In the genomic region with DNA sequence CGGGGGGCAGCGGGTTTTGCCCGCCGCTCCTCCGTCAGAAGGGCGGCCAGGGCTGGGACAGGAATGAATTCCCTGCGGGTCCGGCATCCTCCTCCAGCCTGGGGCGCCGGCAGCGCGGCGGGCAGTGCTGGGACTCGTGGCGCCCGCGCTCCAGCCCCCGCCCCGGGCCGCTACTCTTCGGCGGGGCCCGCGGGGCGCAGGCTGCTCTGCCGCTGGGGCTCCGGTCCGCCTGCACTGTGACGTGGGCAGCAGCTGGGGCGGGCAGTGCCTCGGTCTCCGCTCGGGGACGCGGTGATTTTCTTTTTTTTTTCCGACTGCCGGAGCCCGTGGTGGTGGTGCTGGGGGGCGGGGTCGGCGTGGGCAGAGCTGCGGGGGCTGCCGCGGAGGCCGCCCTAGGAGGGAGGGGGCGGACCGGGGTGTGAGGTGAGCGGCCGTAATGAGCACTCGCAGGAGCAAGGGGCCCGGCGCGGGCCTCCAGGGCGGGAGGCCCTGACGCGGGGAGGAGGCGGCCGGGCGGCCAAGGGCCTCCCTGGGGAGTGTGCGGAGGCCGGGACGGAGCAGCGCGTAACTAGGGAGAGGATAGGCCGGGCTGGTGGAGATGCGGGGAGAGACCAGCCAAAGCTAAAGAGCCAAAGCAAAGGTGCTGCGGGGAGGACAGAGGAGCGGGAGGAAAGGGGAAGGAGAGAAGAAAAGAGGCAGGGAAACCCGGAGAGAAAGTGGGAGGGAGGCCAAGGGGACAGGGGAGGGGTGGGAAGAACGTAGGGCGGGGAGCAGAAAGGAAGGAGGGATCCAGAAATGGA, we compare ENCODE assay signal across 8 cellular contexts.
A peak's percentile ranks its signal among the peaks of the same experiment; 100 is the strongest.
DNase-seq lines count a peak whose midpoint lies in the region; ATAC-seq, FAIRE-seq and TF ChIP-seq lines count a peak whose summit lies in the region.

No MANE protein-coding gene starts in this region.

- H3K4me2 ChIP-seq in MM.1S (ENCODE audit: low read depth, low read length) (peak overlapping the region; percentile 92), K562 (ENCODE audit: insufficient read depth, low read length) (peak overlapping the region; percentile 45; the same call in 1 of the 2 replicates), hepatocyte (peak overlapping the region; percentile 93)

- DNase-seq in MM.1S (peak; percentile 38), T-helper 2 cell (peak in 4 of 5 experiments; percentile 9 to 25 (median 20)), K562 (ENCODE audit: extremely low read depth in 1 of 4, low spot score in 3 of 4) (peak; percentile 43 to 54 (median 46)), hepatocyte (ENCODE audit: low spot score) (peak; percentile 94), pulmonary artery endothelial cell (ENCODE audit: low read depth, low spot score) (peak; percentile 29)

- H3K27me3 ChIP-seq in MM.1S (replicated peaks; ENCODE audit: insufficient read depth, low read length): peaks cover 11% of the 10 kb centered on the region
- H3K27me3 ChIP-seq in K562 (ENCODE audit: control insufficient read depth in 2 of 2, insufficient read depth in 2 of 2, low read length in 2 of 2): no peaks in the 10 kb centered on the region
- no peaks in the 10 kb centered on the region for H3K27me3 ChIP-seq in hepatocyte

- in situ Hi-C loops in K562 (cut with MboI): loop anchor here (5.0 kb wide), 1 partner anchor 91 kb away; no protein-coding TSS in a partner anchor

- intact Hi-C loops in K562 (cut with micrococcal nuclease): loop anchor here (5.0 kb wide), 1 partner anchor 856 kb away; no protein-coding TSS in a partner anchor

- H3K36me3 ChIP-seq in ES-I3 (ENCODE audit: insufficient read depth, low read length): no peaks in the 10 kb centered on the region
- no peaks in the 10 kb centered on the region for H3K36me3 ChIP-seq in MM.1S (replicated peaks; ENCODE audit: insufficient read depth, low read length)
- H3K36me3 ChIP-seq in K562 (ENCODE audit: control insufficient read depth, insufficient read depth, low read length): no peaks in the 10 kb centered on the region
- H3K36me3 ChIP-seq in hepatocyte (replicated peaks; ENCODE audit: insufficient read depth, low read depth): no peaks in the 10 kb centered on the region

- H3K9me2 ChIP-seq in MM.1S (replicated peaks; ENCODE audit: insufficient read depth, low read length) (no peaks in the 10 kb centered on the region), hepatocyte (replicated peaks; ENCODE audit: insufficient read depth) (no peaks in the 10 kb centered on the region)

- H3K79me2 ChIP-seq in MM.1S (ENCODE audit: low read length) (no peaks in the 10 kb centered on the region), K562 (ENCODE audit: control insufficient read depth, insufficient read depth, low read length) (no peaks in the 10 kb centered on the region), hepatocyte (no peaks in the 10 kb centered on the region)

- POLR2A ChIA-PET in K562 (lab: Yijun Ruan, JAX): interaction anchor here (0.6 to 1.0 kb wide), 4 partner anchors 8 to 159 kb away, joined by 3 read pairs; no protein-coding TSS in a partner anchor

- TF ChIP-seq CTCF in MM.1S (IDR thresholded peaks at IDR 0.05; ENCODE audit: low read length) (no peak), K562 (IDR thresholded peaks at IDR 0.05 in 2 of 3, conservative IDR thresholded peaks at IDR 0.05 in 1 of 3; ENCODE audit: insufficient read depth in 2 of 3, low read depth in 1 of 3, low read length in 3 of 3) (no peak), hepatocyte (IDR thresholded peaks at IDR 0.05; ENCODE audit: poor library complexity) (no peak)

- ATAC-seq in K562 (peak; percentile 50), GM19023 (IDR thresholded peaks at IDR 0.05; ENCODE audit: unreplicated experiment) (no peak), GM19455 (IDR thresholded peaks at IDR 0.05; ENCODE audit: unreplicated experiment) (no peak)

- no peak for FAIRE-seq in K562 (lab: Jason Lieb, UNC)

- no peaks in the 10 kb centered on the region for H3K9me1 ChIP-seq in K562 (ENCODE audit: control insufficient read depth, insufficient read depth, low read length)

- H2AFZ ChIP-seq in MM.1S (ENCODE audit: low read length): peak overlapping the region; percentile 80
- H2AFZ ChIP-seq in K562 (ENCODE audit: low read depth, low read length): peak overlapping the region; percentile 89
- H2AFZ ChIP-seq in hepatocyte: peak overlapping the region; percentile 94

- no peak overlapping the region for H3K27ac ChIP-seq in MM.1S (ENCODE audit: low read length)
- H3K27ac ChIP-seq in K562 (ENCODE audit: extremely low read depth, low read depth, low read length): peak overlapping the region; percentile 18; the same call in 1 of the 3 replicates
- peak overlapping the region; percentile 96 for H3K27ac ChIP-seq in hepatocyte

- H3F3A ChIP-seq in MM.1S (ENCODE audit: insufficient read depth, low read length): peaks cover 7% of the 10 kb centered on the region; the same call in 1 of the 2 replicates

- CTCF ChIA-PET in K562 (lab: Yijun Ruan, JAX; ENCODE audit: low intra/inter-chr PET ratio): no interaction called here

- peak; percentile 40; the same call in 1 of the 2 replicates for TF ChIP-seq POLR2A in K562 (conservative IDR thresholded peaks at IDR 0.05)

- TF ChIP-seq RAD21 in K562 (CRISPR knock-in tag; conservative IDR thresholded peaks at IDR 0.05 in 1 of 2, IDR thresholded peaks at IDR 0.05 in 1 of 2): no peak

- H3K4me1 ChIP-seq in ES-I3 (ENCODE audit: insufficient read depth, low read length) (peaks cover 10% of the 10 kb centered on the region), MM.1S (ENCODE audit: low read length) (peaks cover 4% of the 10 kb centered on the region; the same call in 1 of the 2 replicates), K562 (replicated peaks in 1 of 2; ENCODE audit: control insufficient read depth in 2 of 2, insufficient read depth in 2 of 2, low read length in 2 of 2) (peaks cover 9 to 26% of the 10 kb centered on the region in 2 experiments; a peak in 4 of 5 replicates), hepatocyte (ENCODE audit: insufficient read depth) (peaks cover 22% of the 10 kb centered on the region)

- H3K4me3 ChIP-seq in MM.1S (ENCODE audit: low read length): peak overlapping the region; percentile 66
- peak overlapping the region; percentile 30 for H3K4me3 ChIP-seq in K562
- H3K4me3 ChIP-seq in hepatocyte: peak overlapping the region; percentile 25

- TF ChIP-seq EP300 in K562 (IDR thresholded peaks at IDR 0.05; ENCODE audit: low read length): no peak

- no peaks in the 10 kb centered on the region for H4K20me1 ChIP-seq in MM.1S (ENCODE audit: insufficient read depth, low read length)
- no peaks in the 10 kb centered on the region for H4K20me1 ChIP-seq in K562 (replicated peaks; ENCODE audit: control insufficient read depth, insufficient read depth, low read length)
- no peaks in the 10 kb centered on the region for H4K20me1 ChIP-seq in hepatocyte (ENCODE audit: insufficient read depth, poor library complexity, severe bottlenecking)

- H3K9ac ChIP-seq in ES-I3 (ENCODE audit: low read depth, low read length) (peak overlapping the region; percentile 72), MM.1S (ENCODE audit: low read length) (peak overlapping the region; percentile 35; the same call in 1 of the 2 replicates), K562 (ENCODE audit: insufficient read depth in 1 of 2, low read depth in 2 of 2, low read length in 2 of 2) (peak overlapping the region; percentile 45 to 84; a peak in 3 of 4 replicates)

- BruUV-seq in K562 (replicated peaks; lab: Mats Ljungman, UMichigan): no TSS peak

- no peaks in the 10 kb centered on the region for H3K9me3 ChIP-seq in ES-I3 (ENCODE audit: control insufficient read depth, insufficient read depth, low read length)
- no peaks in the 10 kb centered on the region for H3K9me3 ChIP-seq in MM.1S (replicated peaks; ENCODE audit: insufficient read depth, low read length)
- no peaks in the 10 kb centered on the region; the same call in 1 of the 2 replicates for H3K9me3 ChIP-seq in K562 (replicated peaks; ENCODE audit: control insufficient read depth, insufficient read depth, low read depth, low read length)
- H3K9me3 ChIP-seq in hepatocyte (ENCODE audit: low read depth): no peaks in the 10 kb centered on the region

- WGBS in K562 (ENCODE audit: insufficient coverage, low coverage, missing lambda C conversion rate): 53% methylated on average over 13 of the region's 71 CpGs
- WGBS in hepatocyte (ENCODE audit: low lambda C conversion rate, missing lambda C conversion rate): under 1% methylated on average over 35 of the region's 71 CpGs

TF ChIP-seq in K562, 482 proteins besides CTCF, POLR2A, EP300 and RAD21 (continues in another document):
- TF ChIP-seq, protein P1, sequence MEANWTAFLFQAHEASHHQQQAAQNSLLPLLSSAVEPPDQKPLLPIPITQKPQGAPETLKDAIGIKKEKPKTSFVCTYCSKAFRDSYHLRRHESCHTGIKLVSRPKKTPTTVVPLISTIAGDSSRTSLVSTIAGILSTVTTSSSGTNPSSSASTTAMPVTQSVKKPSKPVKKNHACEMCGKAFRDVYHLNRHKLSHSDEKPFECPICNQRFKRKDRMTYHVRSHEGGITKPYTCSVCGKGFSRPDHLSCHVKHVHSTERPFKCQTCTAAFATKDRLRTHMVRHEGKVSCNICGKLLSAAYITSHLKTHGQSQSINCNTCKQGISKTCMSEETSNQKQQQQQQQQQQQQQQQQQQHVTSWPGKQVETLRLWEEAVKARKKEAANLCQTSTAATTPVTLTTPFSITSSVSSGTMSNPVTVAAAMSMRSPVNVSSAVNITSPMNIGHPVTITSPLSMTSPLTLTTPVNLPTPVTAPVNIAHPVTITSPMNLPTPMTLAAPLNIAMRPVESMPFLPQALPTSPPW (CRISPR knock-in tag; IDR thresholded peaks at IDR 0.05): peak; percentile 32
- peak; percentile 45; the same call in 1 of the 2 replicates for TF ChIP-seq PHF8 (IDR thresholded peaks at IDR 0.05; ENCODE audit: borderline replicate concordance, low read length)
- TF ChIP-seq NONO (IDR thresholded peaks at IDR 0.05; ENCODE audit: low read depth in 2 of 2, low read length in 1 of 2): 0 out of 4 replicates have a peak, but pooled peaks of 1 of the 2 experiments have one; percentile 20
- no peak for TF ChIP-seq TCF3 (CRISPR knock-in tag; IDR thresholded peaks at IDR 0.05)

Comparison
In these comparisons a context has a peak if more than half of its experiments do, and no peak if none do; other contexts are left out.
1. DNase-seq: peak in every context shown above with its lines; median percentile 94 in hepatocyte; 46 in K562; 38 in MM.1S; 29 in pulmonary artery endothelial cell; 20 in T-helper 2 cell.